8 cellular contexts compared by ENCODE assay signal in the genomic region with DNA sequence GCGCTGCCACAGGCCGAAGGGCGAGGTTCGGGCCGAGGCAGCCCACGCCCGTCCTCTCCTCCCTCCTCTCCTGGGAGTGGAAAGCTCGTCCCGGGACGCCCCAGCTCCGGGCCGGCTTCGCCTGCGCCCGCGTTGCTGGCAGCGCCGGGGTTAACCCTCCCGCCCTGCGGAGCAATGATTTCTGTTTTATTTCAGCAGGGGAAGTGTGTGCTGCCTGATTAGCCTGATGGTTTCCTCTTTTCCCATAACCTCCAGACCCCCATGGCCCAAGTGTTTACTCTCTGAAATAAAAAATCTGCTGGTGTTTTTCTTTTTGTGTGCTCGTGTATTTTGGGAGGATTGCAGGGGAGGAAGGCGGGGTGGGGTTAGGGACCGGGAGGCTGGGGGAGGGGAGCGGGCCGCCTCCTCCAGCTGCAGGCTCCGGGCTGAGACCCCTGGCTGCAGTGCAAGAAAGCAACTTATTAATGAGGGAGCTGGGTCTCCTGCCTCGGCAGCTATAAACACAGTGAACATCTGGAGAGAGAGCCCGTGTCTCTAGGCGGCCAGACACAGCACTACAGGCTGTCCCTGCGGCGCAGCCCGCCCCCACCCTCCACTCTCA. TPM values are rescaled to one million over a fixed set of nuclear protein-coding genes. Genes with fewer than 3 reads are reported as not detected.
DNase-seq lines count a peak whose midpoint lies in the region; ATAC-seq, FAIRE-seq and TF ChIP-seq lines count a peak whose summit lies in the region.

No MANE protein-coding gene starts in this region.

- H3K79me2 ChIP-seq in K562 (ENCODE audit: control insufficient read depth, insufficient read depth, low read length), result no peaks in the 10 kb centered on the region

- peak overlapping the region; percentile 58 for H3K27ac ChIP-seq in CD4-positive, alpha-beta T cell (ENCODE audit: low read depth, low read length)
- no peak overlapping the region for H3K27ac ChIP-seq in K562 (ENCODE audit: extremely low read depth, low read depth, low read length)
- peak overlapping the region in 1 of 2 donors; percentile 86 for H3K27ac ChIP-seq in small intestine (ENCODE audit: low read depth in 1 of 2, low read length in 1 of 2)

- peak; percentile 25 for ATAC-seq in CD4-positive, alpha-beta T cell (ENCODE audit: poor library complexity)
- ATAC-seq in K562 (peak; percentile 51), HG03565 (IDR thresholded peaks at IDR 0.05; ENCODE audit: unreplicated experiment) (no peak), HG02973 (IDR thresholded peaks at IDR 0.05; ENCODE audit: unreplicated experiment) (no peak)

- H3K27ac Mint-ChIP-seq in CD4-positive, alpha-beta T cell, result peak overlapping the region; percentile 94

- H3K4me3 ChIP-seq in K562, result no peak overlapping the region
- peak overlapping the region; percentile 0 to 50 for H3K4me3 ChIP-seq in small intestine (ENCODE audit: low read depth in 1 of 2, low read length in 2 of 2)

- H3K27me3 Mint-ChIP-seq in CD4-positive, alpha-beta T cell, result no peaks in the 10 kb centered on the region

- no peak for TF ChIP-seq POLR2A in K562 (conservative IDR thresholded peaks at IDR 0.05)

- POLR2A ChIA-PET in CD4-positive, alpha-beta T cell (lab: Charles Lee), result interaction anchor here (0.5 to 11.0 kb wide), 13 partner anchors 18 to 259 kb away, joined by 3 to 102 read pairs (median 3); no protein-coding TSS in a partner anchor
- POLR2A ChIA-PET in K562 (lab: Yijun Ruan, JAX), result interaction anchor here (1.0 kb wide), 1 partner anchor 13 kb away, joined by 3 read pairs; no protein-coding TSS in a partner anchor

- no peaks in the 10 kb centered on the region for H3K27me3 ChIP-seq in CD4-positive, alpha-beta T cell (ENCODE audit: control insufficient read depth, insufficient read depth, low read length)
- peaks cover 0 to 8% of the 10 kb centered on the region in 2 experiments; a peak in 2 of 5 replicates for H3K27me3 ChIP-seq in K562 (ENCODE audit: control insufficient read depth in 2 of 2, insufficient read depth in 2 of 2, low read length in 2 of 2)
- no peaks in the 10 kb centered on the region for H3K27me3 ChIP-seq in small intestine (ENCODE audit: control insufficient read depth in 2 of 2, insufficient read depth in 2 of 2, low read length in 2 of 2)

- in situ Hi-C loops in K562 (cut with MboI), result no loop called here

- peaks cover 94% of the 10 kb centered on the region for H3K4me1 Mint-ChIP-seq in CD4-positive, alpha-beta T cell (ENCODE audit: low read depth)

- H3K9ac ChIP-seq in K562 (ENCODE audit: insufficient read depth in 1 of 2, low read depth in 2 of 2, low read length in 2 of 2), result no peak overlapping the region

- intact Hi-C loops in CD4-positive, alpha-beta T cell (cut with DNase I, micrococcal nuclease), result no loop called here
- intact Hi-C loops in K562 (cut with micrococcal nuclease), result no loop called here

- no peaks in the 10 kb centered on the region for H4K20me1 ChIP-seq in K562 (replicated peaks; ENCODE audit: control insufficient read depth, insufficient read depth, low read length)

- no peak for TF ChIP-seq RAD21 in K562 (CRISPR knock-in tag; conservative IDR thresholded peaks at IDR 0.05 in 1 of 2, IDR thresholded peaks at IDR 0.05 in 1 of 2)

- CTCF ChIA-PET in CD4-positive, alpha-beta T cell (lab: Charles Lee), result interaction anchor here (1.2 kb wide), 1 partner anchor 22 kb away, joined by 4 read pairs; no protein-coding TSS in a partner anchor
- CTCF ChIA-PET in K562 (lab: Yijun Ruan, JAX; ENCODE audit: low intra/inter-chr PET ratio), result no interaction called here

- TF ChIP-seq EP300 in K562 (IDR thresholded peaks at IDR 0.05; ENCODE audit: low read length), result no peak

- H3K36me3 Mint-ChIP-seq in CD4-positive, alpha-beta T cell (ENCODE audit: low read depth), result no peaks in the 10 kb centered on the region

- TF ChIP-seq CTCF in CD4-positive, alpha-beta T cell (IDR thresholded peaks at IDR 0.05), result no peak
- no peak for TF ChIP-seq CTCF in K562 (IDR thresholded peaks at IDR 0.05 in 2 of 3, conservative IDR thresholded peaks at IDR 0.05 in 1 of 3; ENCODE audit: insufficient read depth in 2 of 3, low read depth in 1 of 3, low read length in 3 of 3)

- BruUV-seq in K562 (replicated peaks; lab: Mats Ljungman, UMichigan), result no TSS peak

- no peaks in the 10 kb centered on the region for H3K36me3 ChIP-seq in K562 (ENCODE audit: control insufficient read depth, insufficient read depth, low read length)
- no peaks in the 10 kb centered on the region for H3K36me3 ChIP-seq in small intestine (ENCODE audit: control insufficient read depth in 2 of 2, insufficient read depth in 2 of 2, low read length in 2 of 2)

- H2AFZ ChIP-seq in K562 (ENCODE audit: low read depth, low read length), result no peak overlapping the region

- no peaks in the 10 kb centered on the region for H3K9me3 Mint-ChIP-seq in CD4-positive, alpha-beta T cell

- no peak overlapping the region for H3K4me2 ChIP-seq in K562 (ENCODE audit: insufficient read depth, low read length)

- peak in 2 of 10 experiments; percentile 24 to 38 for DNase-seq in CD4-positive, alpha-beta T cell
- DNase-seq in NAMALWA (ENCODE audit: low spot score) (peak; percentile 75), K562 (ENCODE audit: extremely low read depth in 1 of 4, low spot score in 3 of 4) (no peak), iPS-NIHi7 (ENCODE audit: extremely low spot score) (peak; percentile 52), small intestine (peak; percentile 63), kidney glomerular epithelial cell (lab: John Stamatoyannopoulos, UW) (no peak)

- H3K4me3 Mint-ChIP-seq in CD4-positive, alpha-beta T cell, result peak overlapping the region; percentile 90

- FAIRE-seq in K562 (lab: Jason Lieb, UNC) (no peak), small intestine (lab: Jason Lieb, UNC) (no peak)

- H3K4me1 ChIP-seq in K562 (replicated peaks in 1 of 2; ENCODE audit: control insufficient read depth in 2 of 2, insufficient read depth in 2 of 2, low read length in 2 of 2) (peaks cover 0 to 4% of the 10 kb centered on the region in 2 experiments; a peak in 3 of 5 replicates), small intestine (ENCODE audit: control insufficient read depth in 2 of 2, insufficient read depth in 1 of 2, low read depth in 1 of 2, low read length in 1 of 2) (peaks cover 0 to 8% of the 10 kb centered on the region in 2 donors)

- H3K9me1 ChIP-seq in K562 (ENCODE audit: control insufficient read depth, insufficient read depth, low read length), result no peaks in the 10 kb centered on the region

- WGBS in K562 (ENCODE audit: insufficient coverage, low coverage, missing lambda C conversion rate), result 0% methylated on average over 14 of the region's 32 CpGs
- 2 to 15% (median 5%) methylated on average over 23 to 32 of the region's 32 CpGs for WGBS in small intestine, 3 donors

- H3K9me3 ChIP-seq in CD4-positive, alpha-beta T cell (ENCODE audit: control insufficient read depth, low read length), result no peaks in the 10 kb centered on the region
- H3K9me3 ChIP-seq in K562 (replicated peaks; ENCODE audit: control insufficient read depth, insufficient read depth, low read depth, low read length) (no peaks in the 10 kb centered on the region), small intestine (ENCODE audit: control insufficient read depth, low read depth) (no peaks in the 10 kb centered on the region)

TF ChIP-seq in K562, 482 proteins besides CTCF, POLR2A, EP300 and RAD21 (continues in another document):
- TF ChIP-seq RNF2 (IDR thresholded peaks at IDR 0.05), result peak; percentile 46; the same call in 1 of the 2 replicates
- no peak for TF ChIP-seq TAF7 (tag; IDR thresholded peaks at IDR 0.05)
- TF ChIP-seq, protein P1, sequence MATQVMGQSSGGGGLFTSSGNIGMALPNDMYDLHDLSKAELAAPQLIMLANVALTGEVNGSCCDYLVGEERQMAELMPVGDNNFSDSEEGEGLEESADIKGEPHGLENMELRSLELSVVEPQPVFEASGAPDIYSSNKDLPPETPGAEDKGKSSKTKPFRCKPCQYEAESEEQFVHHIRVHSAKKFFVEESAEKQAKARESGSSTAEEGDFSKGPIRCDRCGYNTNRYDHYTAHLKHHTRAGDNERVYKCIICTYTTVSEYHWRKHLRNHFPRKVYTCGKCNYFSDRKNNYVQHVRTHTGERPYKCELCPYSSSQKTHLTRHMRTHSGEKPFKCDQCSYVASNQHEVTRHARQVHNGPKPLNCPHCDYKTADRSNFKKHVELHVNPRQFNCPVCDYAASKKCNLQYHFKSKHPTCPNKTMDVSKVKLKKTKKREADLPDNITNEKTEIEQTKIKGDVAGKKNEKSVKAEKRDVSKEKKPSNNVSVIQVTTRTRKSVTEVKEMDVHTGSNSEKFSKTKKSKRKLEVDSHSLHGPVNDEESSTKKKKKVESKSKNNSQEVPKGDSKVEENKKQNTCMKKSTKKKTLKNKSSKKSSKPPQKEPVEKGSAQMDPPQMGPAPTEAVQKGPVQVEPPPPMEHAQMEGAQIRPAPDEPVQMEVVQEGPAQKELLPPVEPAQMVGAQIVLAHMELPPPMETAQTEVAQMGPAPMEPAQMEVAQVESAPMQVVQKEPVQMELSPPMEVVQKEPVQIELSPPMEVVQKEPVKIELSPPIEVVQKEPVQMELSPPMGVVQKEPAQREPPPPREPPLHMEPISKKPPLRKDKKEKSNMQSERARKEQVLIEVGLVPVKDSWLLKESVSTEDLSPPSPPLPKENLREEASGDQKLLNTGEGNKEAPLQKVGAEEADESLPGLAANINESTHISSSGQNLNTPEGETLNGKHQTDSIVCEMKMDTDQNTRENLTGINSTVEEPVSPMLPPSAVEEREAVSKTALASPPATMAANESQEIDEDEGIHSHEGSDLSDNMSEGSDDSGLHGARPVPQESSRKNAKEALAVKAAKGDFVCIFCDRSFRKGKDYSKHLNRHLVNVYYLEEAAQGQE (CRISPR knock-in tag; IDR thresholded peaks at IDR 0.05; ENCODE audit: low read depth), result no peak

RNA-seq across cellular contexts. Expression of gene ETS1, which starts 38.6 kb away (rescaled TPM):
- 100 to 1,000 TPM; 579 to 590 TPM for total RNA-seq in CD4-positive, alpha-beta T cell
- not detected in 2 replicates for total RNA-seq in K562 (2011; cell fraction: chromatin; rRNA removed; ENCODE audit: low replicate concordance)
- total RNA-seq in K562 (2011; cell fraction: nucleolus; rRNA removed), result not detected in 2 replicates
- total RNA-seq in K562 (2011; cell fraction: nucleoplasm; rRNA removed), result not detected in 2 replicates
- 0.16 and 0.23 TPM in 2 replicates for total RNA-seq in K562 (2014; rRNA removed)
- 0.33 and 0.38 TPM in 2 replicates for total RNA-seq in K562 (2014; rRNA removed; fragmentation: Illumina TruSeq; extraction: Trizol)
- total RNA-seq in K562 (2015; rRNA removed; fragmentation: Illumina TruSeq; extraction: Trizol), result 0.15 and 0.25 TPM in 2 replicates
- 1.4 and 1.6 TPM in 2 replicates for total RNA-seq in K562 (2021)
- polyA plus RNA-seq in K562 (2011; rRNA removed), result 0.03 and 0.13 TPM in 2 replicates
- 0.16 TPM in 1 of 2 replicates, not detected in the other for polyA plus RNA-seq in K562 (2011; cell fraction: cytosol; rRNA removed)
- polyA plus RNA-seq in K562 (2011; cell fraction: nucleus; rRNA removed), result 0.03 and 0.06 TPM in 2 replicates
- polyA plus RNA-seq in K562 (2012), result 1.0 and 11.5 TPM in 2 replicates
- polyA plus RNA-seq in K562 (2014; fragmentation: Illumina TruSeq; extraction: Trizol), result 0.50 and 0.54 TPM in 2 replicates
- under 1 TPM; 0.04 to 0.11 TPM for polyA plus RNA-seq in K562 (2014; fragmentation: Nextera tagmentation; extraction: Ambion mirVana)
- 0.18 and 0.21 TPM in 2 replicates for polyA plus RNA-seq in K562 (2014; rRNA removed)
- polyA minus RNA-seq in K562 (2011; rRNA and poly(A)+ RNA removed), result 0.14 TPM in 1 of 2 replicates, not detected in the other
- polyA minus RNA-seq in K562 (2011; cell fraction: cytosol; rRNA and poly(A)+ RNA removed), result not detected in 2 replicates
- not detected in 2 replicates for polyA minus RNA-seq in K562 (2011; cell fraction: nucleus; rRNA and poly(A)+ RNA removed)
- 10 to 100 TPM in 2 of 3 donors, 1 to 10 TPM in 1; 5.1 to 28.0 (median 13.8) TPM for polyA plus RNA-seq in small intestine

Comparison
In these comparisons a context has a peak if more than half of its experiments do, and no peak if none do; other contexts are left out.
1. ATAC-seq: peak in CD4-positive, alpha-beta T cell (single experiment) and K562 (single experiment); none in HG03565 (single experiment) and HG02973 (single experiment).
2. DNase-seq: peak in NAMALWA (single experiment), iPS-NIHi7 (single experiment) and small intestine (single experiment); none in K562 (0 of 4) and kidney glomerular epithelial cell (single experiment).
3. RNA of gene ETS1, which starts 38.6 kb away (total RNA-seq): 579 to 590 TPM in CD4-positive, alpha-beta T cell; 0.15 to 1.6 TPM in K562; every median in the first group is over 100 times any median in the second.